Comparison of ENCODE assay signal across 19 cellular contexts in genomic region chr7:99741438-99741795, GRCh38. TPM values are rescaled to one million over a fixed set of nuclear protein-coding genes. Genes with fewer than 3 reads are reported as not detected.
DNase-seq lines count a peak whose midpoint lies in the region; ATAC-seq and TF ChIP-seq lines count a peak whose summit lies in the region.
"Had no signal": no experiment of that assay in that cellular context is flagged by ENCODE, and none has a peak within 500 bp of the region (broad histone marks: within the 10 kb centered on the region; RNA-seq: fewer than 3 reads in every experiment).

No MANE protein-coding gene starts in this region.

- POLR2A ChIA-PET in naive thymus-derived CD8-positive, alpha-beta T cell (lab: Charles Lee) = no interaction called here

- no peak overlapping the region for H3K9ac ChIP-seq in liver (ENCODE audit: low read depth in 1 of 2, low read length in 2 of 2)

- no peaks in the 10 kb centered on the region for H3K4me1 Mint-ChIP-seq in naive thymus-derived CD8-positive, alpha-beta T cell
- H3K4me1 Mint-ChIP-seq in glutamatergic neuron (ENCODE audit: low read depth, unreplicated experiment) = no peaks in the 10 kb centered on the region
- H3K4me1 Mint-ChIP-seq: CD4-positive, CD25-positive, alpha-beta regulatory T cell had no signal

- no peak for TF ChIP-seq RAD21 in liver (IDR thresholded peaks at IDR 0.05)

- in situ Hi-C loops in gastrocnemius medialis (cut with MboI; ENCODE audit: low sequenced_read_pairs in 4 of 4) = no loop called here

- DNase-seq in HL-60 (ENCODE audit: low read depth in 1 of 2, low spot score in 1 of 2) (no peak), RWPE2 (ENCODE audit: low spot score) (no peak), gastrocnemius medialis (no peak), glutamatergic neuron (no peak)
- no peak for DNase-seq in naive thymus-derived CD8-positive, alpha-beta T cell
- DNase-seq: BE2C; CD4-positive, CD25-positive, alpha-beta regulatory T cell; EL; NCI-H1105; NCI-H2029 treated with DMSO at 0.1 percent for 48 hours; NCI-H345; NCI-H524 treated with DMSO at 0.1 percent for 48 hours; SHP77 had no signal

- H3K4me1 ChIP-seq in RWPE2 (ENCODE audit: insufficient read depth, poor library complexity, severe bottlenecking) (peaks cover 31% of the 10 kb centered on the region), liver (ENCODE audit: control insufficient read depth in 4 of 4, insufficient read depth in 4 of 4, low read length in 3 of 4) (peaks cover 0 to 24% (median 11%) of the 10 kb centered on the region in 4 donors), gastrocnemius medialis (peaks cover 24 to 30% of the 10 kb centered on the region in 2 donors)
- H3K4me1 ChIP-seq: BE2C had no signal

- no peaks in the 10 kb centered on the region for H3K27me3 ChIP-seq in HL-60 (ENCODE audit: insufficient read depth, poor library complexity, severe bottlenecking)
- H3K27me3 ChIP-seq in RWPE2 (ENCODE audit: insufficient read depth, poor library complexity, severe bottlenecking) = no peaks in the 10 kb centered on the region
- no peaks in the 10 kb centered on the region for H3K27me3 ChIP-seq in liver (ENCODE audit: control insufficient read depth in 4 of 4, insufficient read depth in 4 of 4, low read length in 3 of 4)
- H3K27me3 ChIP-seq in gastrocnemius medialis = no peaks in the 10 kb centered on the region
- H3K27me3 ChIP-seq: BE2C had no signal

- H3K36me3 Mint-ChIP-seq in naive thymus-derived CD8-positive, alpha-beta T cell = peaks cover 17 to 36% (median 30%) of the 10 kb centered on the region in 3 donors
- H3K36me3 Mint-ChIP-seq in glutamatergic neuron (ENCODE audit: unreplicated experiment) = peaks cover 7% of the 10 kb centered on the region

- no peak overlapping the region for H3K4me3 ChIP-seq in HL-60 (replicated peaks; ENCODE audit: insufficient read depth, low read length)
- H3K4me3 ChIP-seq in RWPE2 (ENCODE audit: severe bottlenecking) = no peak overlapping the region
- no peak overlapping the region for H3K4me3 ChIP-seq in liver (ENCODE audit: low read depth in 1 of 3, low read length in 3 of 3)
- H3K4me3 ChIP-seq in gastrocnemius medialis = no peak overlapping the region
- H3K4me3 ChIP-seq: SK-N-MC had no signal

- H3K36me3 ChIP-seq in RWPE2 (ENCODE audit: low read depth) (no peaks in the 10 kb centered on the region), liver (ENCODE audit: control insufficient read depth in 4 of 4, insufficient read depth in 3 of 4, low read depth in 1 of 4, low read length in 3 of 4) (no peaks in the 10 kb centered on the region), gastrocnemius medialis (no peaks in the 10 kb centered on the region)
- H3K36me3 ChIP-seq: BE2C had no signal

- peak overlapping the region; percentile 48 for H3K27ac ChIP-seq in HL-60 (replicated peaks)
- peak overlapping the region; percentile 57 for H3K27ac ChIP-seq in RWPE2 (ENCODE audit: poor library complexity, severe bottlenecking)
- peak overlapping the region; percentile 67 to 83 for H3K27ac ChIP-seq in liver (ENCODE audit: low read depth in 1 of 2, low read length in 2 of 2)
- peak overlapping the region; percentile 78 to 84 (median 80) for H3K27ac ChIP-seq in gastrocnemius medialis
- H3K27ac ChIP-seq: SK-N-MC had no signal

- ATAC-seq in RWPE2 (ENCODE audit: low read depth) (no peak), gastrocnemius medialis (no peak), GM19328 (IDR thresholded peaks at IDR 0.05; ENCODE audit: unreplicated experiment) (no peak)
- no peak for ATAC-seq in naive thymus-derived CD8-positive, alpha-beta T cell
- ATAC-seq: HCT116 had no signal

- H3K27me3 Mint-ChIP-seq in naive thymus-derived CD8-positive, alpha-beta T cell = peaks cover 2 to 9% (median 5%) of the 10 kb centered on the region in 5 donors
- peaks cover 2% of the 10 kb centered on the region for H3K27me3 Mint-ChIP-seq in glutamatergic neuron (ENCODE audit: unreplicated experiment)

- H3K9me3 Mint-ChIP-seq in naive thymus-derived CD8-positive, alpha-beta T cell = peaks cover 0 to 17% (median 0%) of the 10 kb centered on the region in 9 donors
- H3K9me3 Mint-ChIP-seq in glutamatergic neuron (ENCODE audit: unreplicated experiment) = peaks cover 1% of the 10 kb centered on the region

- H3K27ac Mint-ChIP-seq in naive thymus-derived CD8-positive, alpha-beta T cell = no peak overlapping the region
- no peak overlapping the region for H3K27ac Mint-ChIP-seq in glutamatergic neuron (ENCODE audit: unreplicated experiment)

- intact Hi-C loops in gastrocnemius medialis (cut with DNase I; ENCODE audit: low total_unique reads) = loop anchor here (2.0 kb wide), 1 partner anchor 47 kb away; no protein-coding TSS in a partner anchor

- TF ChIP-seq POLR2A in gastrocnemius medialis (IDR thresholded peaks at IDR 0.05) = no peak

- TF ChIP-seq CTCF in HL-60 (IDR thresholded peaks at IDR 0.05; ENCODE audit: insufficient read depth, low read length) = no peak
- no peak for TF ChIP-seq CTCF in RWPE2 (IDR thresholded peaks at IDR 0.05; ENCODE audit: poor library complexity, severe bottlenecking)
- TF ChIP-seq CTCF in liver (IDR thresholded peaks at IDR 0.05; ENCODE audit: low read depth, low read length, missing input control) = no peak
- TF ChIP-seq CTCF in gastrocnemius medialis (IDR thresholded peaks at IDR 0.05 in 4 of 5, conservative IDR thresholded peaks at IDR 0.05 in 1 of 5) = no peak
- TF ChIP-seq CTCF in glutamatergic neuron (IDR thresholded peaks at IDR 0.05; ENCODE audit: partially characterized antibody, unreplicated experiment) = no peak

- no peak overlapping the region for H3K4me3 Mint-ChIP-seq in naive thymus-derived CD8-positive, alpha-beta T cell
- H3K4me3 Mint-ChIP-seq in glutamatergic neuron (ENCODE audit: unreplicated experiment) = no peak overlapping the region
- H3K4me3 Mint-ChIP-seq: CD4-positive, CD25-positive, alpha-beta regulatory T cell had no signal

- H3K9me3 ChIP-seq in RWPE2 (ENCODE audit: severe bottlenecking) (no peaks in the 10 kb centered on the region), liver (ENCODE audit: control insufficient read depth in 4 of 4, low read length in 3 of 4) (no peaks in the 10 kb centered on the region), gastrocnemius medialis (no peaks in the 10 kb centered on the region)
- H3K9me3 ChIP-seq: BE2C had no signal

- 97% methylated on average over 2 of the region's 2 CpGs for WGBS in liver

TF ChIP-seq in liver, 16 proteins besides CTCF, POLR2A, EP300 and RAD21:
- TF ChIP-seq HNF4A (conservative IDR thresholded peaks at IDR 0.05) = no peak
- no peak for TF ChIP-seq ZBTB33 (IDR thresholded peaks at IDR 0.05)
- TF ChIP-seq FOXA2 (IDR thresholded peaks at IDR 0.05) = no peak

RNA-seq across cellular contexts. Expression of gene CYP3A7, which starts 6.4 kb away (rescaled TPM):
- total RNA-seq in liver (1,000 to 10,000 TPM in 1 of 2 donors, 10 to 100 TPM in 1; 81.2 to 2,448 TPM), gastrocnemius medialis (1 to 10 TPM in 1 of 4 donors, under 1 TPM in 1, not detected in 2; 0.26 to 1.7 TPM), glutamatergic neuron (ENCODE audit: unreplicated experiment) (not detected)
- 10 to 100 TPM; 36.1 to 85.6 TPM for polyA plus RNA-seq in liver
- total RNA-seq in naive thymus-derived CD8-positive, alpha-beta T cell = not detected
- not detected for polyA plus RNA-seq in naive thymus-derived CD8-positive, alpha-beta T cell
- total RNA-seq: A673; CD4-positive, CD25-positive, alpha-beta regulatory T cell; H1 had no signal
- polyA plus RNA-seq: CD4-positive, CD25-positive, alpha-beta regulatory T cell; H1 had no signal

RNA-seq across cellular contexts. Expression of gene CYP3A4, which starts 42.6 kb away (rescaled TPM):
- total RNA-seq in liver (100 to 1,000 TPM in 1 of 2 donors, under 1 TPM in 1; 0.51 to 138 TPM), gastrocnemius medialis (100 to 1,000 TPM in 1 of 4 donors, 1 to 10 TPM in 1, under 1 TPM in 1, not detected in 1; 0.71 to 107 (median 2.2) TPM), glutamatergic neuron (ENCODE audit: unreplicated experiment) (not detected)
- 1,000 to 10,000 TPM in 1 of 2 donors, 100 to 1,000 TPM in 1; 440 to 1,082 TPM for polyA plus RNA-seq in liver
- not detected for total RNA-seq in naive thymus-derived CD8-positive, alpha-beta T cell
- under 1 TPM in 1 of 3 donors, not detected in 2; 0.14 TPM for polyA plus RNA-seq in naive thymus-derived CD8-positive, alpha-beta T cell
- total RNA-seq: A673; CD4-positive, CD25-positive, alpha-beta regulatory T cell; H1 had no signal
- polyA plus RNA-seq: CD4-positive, CD25-positive, alpha-beta regulatory T cell; H1 had no signal

Comparison
In these comparisons a context has a peak if more than half of its experiments do, and no peak if none do; other contexts are left out.
1. RNA of gene CYP3A7, which starts 6.4 kb away (total RNA-seq): 81.2 to 2,448 TPM in liver; 0.26 to 1.7 TPM in gastrocnemius medialis, not detected in naive thymus-derived CD8-positive, alpha-beta T cell and not detected in glutamatergic neuron (single experiment); every median in the first group is over 10 times any median in the second.
2. Peak in every context shown above with its lines, with median percentiles within 50 percentile points of each other: H3K27ac ChIP-seq.